1 cellular context compared by ENCODE assay signal in the genomic region with DNA sequence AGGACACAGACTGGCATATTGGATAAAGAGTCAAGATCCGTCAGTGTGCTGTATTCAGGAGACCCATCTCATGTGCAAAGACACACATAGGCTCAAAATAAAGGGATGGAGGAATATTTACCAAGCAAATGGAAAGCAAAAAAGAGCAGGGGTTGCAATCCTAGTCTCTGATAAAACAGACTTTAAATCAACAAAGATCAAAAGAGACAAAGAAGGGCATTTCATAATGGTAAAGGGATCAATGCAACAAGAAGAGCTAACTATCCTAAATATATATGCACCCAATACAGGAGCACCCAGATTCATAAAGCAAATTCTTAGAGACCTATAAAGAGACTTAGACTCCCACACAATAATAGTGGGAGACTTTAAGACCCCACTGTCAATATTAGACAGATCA. TPM values are rescaled to one million over a fixed set of nuclear protein-coding genes. Genes with fewer than 3 reads are reported as not detected.
DNase-seq lines count a peak whose midpoint lies in the region; ATAC-seq, FAIRE-seq and TF ChIP-seq lines count a peak whose summit lies in the region.
"Not testable (repeated sequence)": the region's sequence is repeated elsewhere in the genome, so short reads cannot be mapped to it uniquely, and the experiment has no call there.

No MANE protein-coding gene starts in this region.

- peaks cover 29% of the 10 kb centered on the region for H3K4me1 ChIP-seq in HepG2 (ENCODE audit: insufficient read depth, low read length)

- H3K27ac ChIP-seq in HepG2 (ENCODE audit: extremely low read length, insufficient read depth, low read length) = not testable (repeated sequence)

- DNase-seq in HepG2 (ENCODE audit: low spot score) = not testable (repeated sequence)

- ATAC-seq in HepG2 = not testable (repeated sequence)

- intact Hi-C loops in HepG2 (cut with micrococcal nuclease; ENCODE audit: unreplicated experiment) = not testable (repeated sequence)

- TF ChIP-seq CTCF in HepG2 (CRISPR knock-in tag; IDR thresholded peaks at IDR 0.05) = not testable (repeated sequence)

- not testable (repeated sequence) for BruUV-seq in HepG2 (replicated peaks; lab: Mats Ljungman, UMichigan)

- not testable (repeated sequence) for H3K36me3 ChIP-seq in HepG2 (replicated peaks in 1 of 2; ENCODE audit: control insufficient read depth in 1 of 2, insufficient read depth in 2 of 2, low read length in 2 of 2)

- H3K4me3 ChIP-seq in HepG2 (replicated peaks in 1 of 3; ENCODE audit: insufficient read depth in 1 of 3, low read depth in 2 of 3, low read length in 3 of 3) = not testable (repeated sequence)

- H3K79me2 ChIP-seq in HepG2 (ENCODE audit: insufficient read depth, low read length) = not testable (repeated sequence)

- H3K9me3 ChIP-seq in HepG2 (ENCODE audit: low read length) = not testable (repeated sequence)

- H3K27me3 ChIP-seq in HepG2 (ENCODE audit: control insufficient read depth in 1 of 2, insufficient read depth in 2 of 2, low read length in 2 of 2) = not testable (repeated sequence)

- POLR2A ChIA-PET in HepG2 (lab: Yijun Ruan, JAX) = not testable (repeated sequence)

- not testable (repeated sequence) for H4K20me1 ChIP-seq in HepG2 (ENCODE audit: insufficient read depth, low read length)

- CTCF ChIA-PET in HepG2 (lab: Yijun Ruan, JAX; ENCODE audit: low intra/inter-chr PET ratio, low total read pairs) = not testable (repeated sequence)

- not testable (repeated sequence) for TF ChIP-seq POLR2A in HepG2 (IDR thresholded peaks at IDR 0.05; ENCODE audit: insufficient read depth in 1 of 2, low read depth in 2 of 2, low read length in 2 of 2)

- in situ Hi-C loops in HepG2 (cut with HindIII; ENCODE audit: extremely low pct_ligation_motif_present, low pct_unique_long_range_greater_than_20kb) = not testable (repeated sequence)

- not testable (repeated sequence) for H3K9ac ChIP-seq in HepG2 (ENCODE audit: insufficient read depth, low read depth, low read length)

- H2AFZ ChIP-seq in HepG2 (ENCODE audit: low read length) = not testable (repeated sequence)

- not testable (repeated sequence) for FAIRE-seq in HepG2 (lab: Jason Lieb, UNC)

- TF ChIP-seq RAD21 in HepG2 (CRISPR knock-in tag; IDR thresholded peaks at IDR 0.05) = not testable (repeated sequence)

- 0% methylated on average over 1 of the region's 1 CpG for WGBS in HepG2 (ENCODE audit: low lambda C conversion rate)

- not testable (repeated sequence) for H3K4me2 ChIP-seq in HepG2 (ENCODE audit: low read depth, low read length)

- not testable (repeated sequence) for TF ChIP-seq EP300 in HepG2 (IDR thresholded peaks at IDR 0.05; ENCODE audit: low read depth in 2 of 2, low read length in 2 of 2); HepG2 (CRISPR knock-in tag; IDR thresholded peaks at IDR 0.05; ENCODE audit: borderline replicate concordance)

TF ChIP-seq in HepG2, 621 proteins besides CTCF, POLR2A, EP300 and RAD21 (continues in another document):
- TF ChIP-seq TCF7 (IDR thresholded peaks at IDR 0.05; ENCODE audit: low read depth) (peak; percentile 37; the same call in 1 of the 2 replicates), SOX13 (CRISPR knock-in tag; conservative IDR thresholded peaks at IDR 0.05 in 1 of 2, IDR thresholded peaks at IDR 0.05 in 1 of 2) (peak in 1 of 2 experiments; percentile 57; a peak in 2 of 4 replicates), RARA (CRISPR knock-in tag; IDR thresholded peaks at IDR 0.05) (peak; percentile 24; the same call in 1 of the 2 replicates), SOX6 (CRISPR knock-in tag; IDR thresholded peaks at IDR 0.05) (peak; percentile 47), ONECUT2 (CRISPR knock-in tag; IDR thresholded peaks at IDR 0.05) (peak; percentile 36; the same call in 1 of the 2 replicates), FOXA3 (CRISPR knock-in tag; IDR thresholded peaks at IDR 0.05) (0 out of 2 replicates have a peak, but pooled peaks have one; percentile 31), CEBPG (CRISPR knock-in tag; IDR thresholded peaks at IDR 0.05) (0 out of 2 replicates have a peak, but pooled peaks have one; percentile 12), ISL2 (CRISPR knock-in tag; IDR thresholded peaks at IDR 0.05) (0 out of 2 replicates have a peak, but pooled peaks have one; percentile 47)
- TF ChIP-seq SOX13, SOX6 (IDR thresholded peaks at IDR 0.05): not testable (repeated sequence)
- TF ChIP-seq, protein P1, sequence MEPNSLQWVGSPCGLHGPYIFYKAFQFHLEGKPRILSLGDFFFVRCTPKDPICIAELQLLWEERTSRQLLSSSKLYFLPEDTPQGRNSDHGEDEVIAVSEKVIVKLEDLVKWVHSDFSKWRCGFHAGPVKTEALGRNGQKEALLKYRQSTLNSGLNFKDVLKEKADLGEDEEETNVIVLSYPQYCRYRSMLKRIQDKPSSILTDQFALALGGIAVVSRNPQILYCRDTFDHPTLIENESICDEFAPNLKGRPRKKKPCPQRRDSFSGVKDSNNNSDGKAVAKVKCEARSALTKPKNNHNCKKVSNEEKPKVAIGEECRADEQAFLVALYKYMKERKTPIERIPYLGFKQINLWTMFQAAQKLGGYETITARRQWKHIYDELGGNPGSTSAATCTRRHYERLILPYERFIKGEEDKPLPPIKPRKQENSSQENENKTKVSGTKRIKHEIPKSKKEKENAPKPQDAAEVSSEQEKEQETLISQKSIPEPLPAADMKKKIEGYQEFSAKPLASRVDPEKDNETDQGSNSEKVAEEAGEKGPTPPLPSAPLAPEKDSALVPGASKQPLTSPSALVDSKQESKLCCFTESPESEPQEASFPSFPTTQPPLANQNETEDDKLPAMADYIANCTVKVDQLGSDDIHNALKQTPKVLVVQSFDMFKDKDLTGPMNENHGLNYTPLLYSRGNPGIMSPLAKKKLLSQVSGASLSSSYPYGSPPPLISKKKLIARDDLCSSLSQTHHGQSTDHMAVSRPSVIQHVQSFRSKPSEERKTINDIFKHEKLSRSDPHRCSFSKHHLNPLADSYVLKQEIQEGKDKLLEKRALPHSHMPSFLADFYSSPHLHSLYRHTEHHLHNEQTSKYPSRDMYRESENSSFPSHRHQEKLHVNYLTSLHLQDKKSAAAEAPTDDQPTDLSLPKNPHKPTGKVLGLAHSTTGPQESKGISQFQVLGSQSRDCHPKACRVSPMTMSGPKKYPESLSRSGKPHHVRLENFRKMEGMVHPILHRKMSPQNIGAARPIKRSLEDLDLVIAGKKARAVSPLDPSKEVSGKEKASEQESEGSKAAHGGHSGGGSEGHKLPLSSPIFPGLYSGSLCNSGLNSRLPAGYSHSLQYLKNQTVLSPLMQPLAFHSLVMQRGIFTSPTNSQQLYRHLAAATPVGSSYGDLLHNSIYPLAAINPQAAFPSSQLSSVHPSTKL (CRISPR knock-in tag; IDR thresholded peaks at IDR 0.05) = peak; percentile 52; the same call in 1 of the 2 replicates

RNA-seq across cellular contexts. Expression of a gene that starts 46.4 kb away (rescaled TPM):
- 77.8 and 139 TPM in 2 replicates for total RNA-seq in HepG2 (2016; rRNA removed; fragmentation: Illumina TruSeq; extraction: Trizol)
- 6.9 and 8.3 TPM in 2 replicates for total RNA-seq in HepG2 (2016; cell fraction: cytosol; rRNA removed; fragmentation: Illumina TruSeq; extraction: Trizol; ENCODE audit: low read depth)
- total RNA-seq in HepG2 (2016; cell fraction: insoluble cytoplasmic fraction; rRNA removed; fragmentation: Illumina TruSeq; extraction: Trizol) = 76.3 and 140 TPM in 2 replicates
- total RNA-seq in HepG2 (2016; cell fraction: membrane; rRNA removed; fragmentation: Illumina TruSeq; extraction: Trizol) = 25.2 and 26.5 TPM in 2 replicates
- 38.4 and 42.0 TPM in 2 replicates for total RNA-seq in HepG2 (2016; cell fraction: nucleus; rRNA removed; fragmentation: Illumina TruSeq; extraction: Trizol)
- polyA plus RNA-seq in HepG2 (2011; rRNA removed) = 19.9 and 26.0 TPM in 2 replicates
- polyA plus RNA-seq in HepG2 (2011; cell fraction: cytosol; rRNA removed) = 9.9 and 15.6 TPM in 2 replicates
- polyA plus RNA-seq in HepG2 (2011; cell fraction: nucleus; rRNA removed) = 4.4 and 6.4 TPM in 2 replicates
- 22.6 and 26.2 TPM in 2 replicates for polyA plus RNA-seq in HepG2 (2012)
- polyA plus RNA-seq in HepG2 (2016; cell fraction: cytosol; fragmentation: Illumina TruSeq; extraction: Trizol; ENCODE audit: low read depth) = 4.5 and 4.9 TPM in 2 replicates
- 116 and 129 TPM in 2 replicates for polyA plus RNA-seq in HepG2 (2016; cell fraction: insoluble cytoplasmic fraction; fragmentation: Illumina TruSeq; extraction: Trizol; ENCODE audit: low read depth)
- 13.7 and 15.0 TPM in 2 replicates for polyA plus RNA-seq in HepG2 (2016; cell fraction: membrane; fragmentation: Illumina TruSeq; extraction: Trizol; ENCODE audit: low read depth)
- 50.9 and 57.0 TPM in 2 replicates for polyA plus RNA-seq in HepG2 (2016; cell fraction: nucleus; fragmentation: Illumina TruSeq; extraction: Trizol; ENCODE audit: insufficient read depth, low read depth)
- polyA minus RNA-seq in HepG2 (2011; rRNA and poly(A)+ RNA removed; ENCODE audit: low replicate concordance) = 5.3 and 7.6 TPM in 2 replicates
- polyA minus RNA-seq in HepG2 (2011; cell fraction: cytosol; rRNA and poly(A)+ RNA removed) = 9.8 and 11.5 TPM in 2 replicates
- 13.1 and 13.6 TPM in 2 replicates for polyA minus RNA-seq in HepG2 (2011; cell fraction: nucleus; rRNA and poly(A)+ RNA removed)

RNA-seq across cellular contexts. Expression of a gene that starts 46.7 kb away (rescaled TPM):
- 11.0 and 17.3 TPM in 2 replicates for total RNA-seq in HepG2 (2016; rRNA removed; fragmentation: Illumina TruSeq; extraction: Trizol)
- total RNA-seq in HepG2 (2016; cell fraction: cytosol; rRNA removed; fragmentation: Illumina TruSeq; extraction: Trizol; ENCODE audit: low read depth) = 9.6 and 10.1 TPM in 2 replicates
- 10.8 and 14.2 TPM in 2 replicates for total RNA-seq in HepG2 (2016; cell fraction: insoluble cytoplasmic fraction; rRNA removed; fragmentation: Illumina TruSeq; extraction: Trizol)
- 6.1 and 6.6 TPM in 2 replicates for total RNA-seq in HepG2 (2016; cell fraction: membrane; rRNA removed; fragmentation: Illumina TruSeq; extraction: Trizol)
- total RNA-seq in HepG2 (2016; cell fraction: nucleus; rRNA removed; fragmentation: Illumina TruSeq; extraction: Trizol) = 7.1 and 11.9 TPM in 2 replicates
- 4.4 and 7.3 TPM in 2 replicates for polyA plus RNA-seq in HepG2 (2011; rRNA removed)
- polyA plus RNA-seq in HepG2 (2011; cell fraction: cytosol; rRNA removed) = 1.4 and 2.2 TPM in 2 replicates
- 3.0 and 4.4 TPM in 2 replicates for polyA plus RNA-seq in HepG2 (2011; cell fraction: nucleus; rRNA removed)
- polyA plus RNA-seq in HepG2 (2012) = 5.3 and 5.4 TPM in 2 replicates
- 0.87 and 1.7 TPM in 2 replicates for polyA plus RNA-seq in HepG2 (2016; cell fraction: cytosol; fragmentation: Illumina TruSeq; extraction: Trizol; ENCODE audit: low read depth)
- 9.6 and 12.3 TPM in 2 replicates for polyA plus RNA-seq in HepG2 (2016; cell fraction: insoluble cytoplasmic fraction; fragmentation: Illumina TruSeq; extraction: Trizol; ENCODE audit: low read depth)
- polyA plus RNA-seq in HepG2 (2016; cell fraction: membrane; fragmentation: Illumina TruSeq; extraction: Trizol; ENCODE audit: low read depth) = 2.6 and 3.3 TPM in 2 replicates
- polyA plus RNA-seq in HepG2 (2016; cell fraction: nucleus; fragmentation: Illumina TruSeq; extraction: Trizol; ENCODE audit: insufficient read depth, low read depth) = 20.4 and 22.6 TPM in 2 replicates
- polyA minus RNA-seq in HepG2 (2011; rRNA and poly(A)+ RNA removed; ENCODE audit: low replicate concordance) = 1.2 and 2.0 TPM in 2 replicates
- 1.1 and 2.1 TPM in 2 replicates for polyA minus RNA-seq in HepG2 (2011; cell fraction: cytosol; rRNA and poly(A)+ RNA removed)
- 4.6 and 6.2 TPM in 2 replicates for polyA minus RNA-seq in HepG2 (2011; cell fraction: nucleus; rRNA and poly(A)+ RNA removed)
